22 cellular contexts compared by ENCODE assay signal in genomic region chr15:40536501-40536900, GRCh38. TPM values are rescaled to one million over a fixed set of nuclear protein-coding genes. Genes with fewer than 3 reads are reported as not detected.
A peak's percentile ranks its signal among the peaks of the same experiment; 100 is the strongest.
DNase-seq lines count a peak whose midpoint lies in the region; ATAC-seq and TF ChIP-seq lines count a peak whose summit lies in the region.
"Had no signal": no experiment of that assay in that cellular context is flagged by ENCODE, and none has a peak within 500 bp of the region (broad histone marks: within the 10 kb centered on the region; RNA-seq: fewer than 3 reads in every experiment).

No MANE protein-coding gene starts in this region.

- no peaks in the 10 kb centered on the region for H3K4me1 Mint-ChIP-seq in WTC11
- H3K4me1 Mint-ChIP-seq: activated naive CD4-positive, alpha-beta T cell treated with anti-CD3 and anti-CD28 coated beads, Interleukin-2, amount 10 ng/mL, durations not matched to agents 7 days and 5 days had no signal

- no peaks in the 10 kb centered on the region for H3K9me3 Mint-ChIP-seq in WTC11
- H3K9me3 Mint-ChIP-seq: activated naive CD4-positive, alpha-beta T cell treated with anti-CD3 and anti-CD28 coated beads, Interleukin-2, amount 10 ng/mL, durations not matched to agents 7 days and 5 days; CD4-positive, alpha-beta T cell had no signal

- 81% methylated on average over 5 of the region's 5 CpGs for WGBS in hepatocyte (ENCODE audit: low lambda C conversion rate, missing lambda C conversion rate)

- H2AFZ ChIP-seq in hepatocyte = no peak overlapping the region

- no peak overlapping the region for H3K4me3 Mint-ChIP-seq in WTC11
- H3K4me3 Mint-ChIP-seq: activated naive CD4-positive, alpha-beta T cell treated with anti-CD3 and anti-CD28 coated beads, Interleukin-2, amount 10 ng/mL, durations not matched to agents 7 days and 5 days; CD4-positive, alpha-beta T cell; dendritic cell treated with granulocyte-macrophage colony-stimulating factor and Interleukin-4, amounts not matched to agents 40 ng/mL and 50 ng/mL, for 4 days had no signal

- CTCF ChIA-PET in WTC11 (lab: Charles Lee) = no interaction called here

- no peaks in the 10 kb centered on the region for H3K79me2 ChIP-seq in hepatocyte

- no peaks in the 10 kb centered on the region for H3K9me3 ChIP-seq in hepatocyte (ENCODE audit: low read depth)
- H3K9me3 ChIP-seq: body of pancreas, sigmoid colon, thyroid gland had no signal

- DNase-seq in EL (peak; percentile 23), NCI-H446 (lab: John Stamatoyannopoulos, UW) (peak; percentile 67 to 77), brain microvascular endothelial cell (peak; percentile 51), hepatocyte (ENCODE audit: low spot score) (peak; percentile 47), GM03348 (ENCODE audit: low spot score) (no peak), WTC11 (ENCODE audit: low spot score) (no peak)
- DNase-seq: activated CD4-positive, alpha-beta T cell treated with anti-CD3 and anti-CD28 coated beads, Interleukin-2, amount 50 U/mL, for 48 hours; activated naive CD4-positive, alpha-beta T cell treated with anti-CD3 and anti-CD28 coated beads, Interleukin-2, amount 10 ng/mL, durations not matched to agents 7 days and 5 days; body of pancreas; CD4-positive, alpha-beta T cell; DMS153; NCI-H187; NCI-H524; SHP77; sigmoid colon; stimulated activated CD4-positive, alpha-beta T cell treated with anti-CD3 and anti-CD28 coated beads, Interleukin-1b, Interleukin-23, amount 100 ng/mL, for 48 hours; stimulated activated naive CD4-positive, alpha-beta T cell; thyroid gland had no signal

- H3K27ac ChIP-seq in brain microvascular endothelial cell (no peak overlapping the region), hepatocyte (peak overlapping the region; percentile 53)
- H3K27ac ChIP-seq: body of pancreas, sigmoid colon, thyroid gland, VCaP had no signal

- POLR2A ChIA-PET in WTC11 (lab: Charles Lee) = no interaction called here

- no peak overlapping the region for H3K27ac Mint-ChIP-seq in WTC11
- H3K27ac Mint-ChIP-seq: activated naive CD4-positive, alpha-beta T cell treated with anti-CD3 and anti-CD28 coated beads, Interleukin-2, amount 10 ng/mL, durations not matched to agents 7 days and 5 days; CD4-positive, alpha-beta T cell; dendritic cell treated with granulocyte-macrophage colony-stimulating factor and Interleukin-4, amounts not matched to agents 40 ng/mL and 50 ng/mL, for 4 days had no signal

- no peaks in the 10 kb centered on the region for H4K20me1 ChIP-seq in hepatocyte (ENCODE audit: insufficient read depth, poor library complexity, severe bottlenecking)

- TF ChIP-seq CTCF in brain microvascular endothelial cell (IDR thresholded peaks at IDR 0.05; ENCODE audit: low read depth, low read length, missing control alignments) (no peak), hepatocyte (IDR thresholded peaks at IDR 0.05; ENCODE audit: poor library complexity) (no peak), WTC11 (IDR thresholded peaks at IDR 0.05) (no peak)

- no peak overlapping the region for H3K4me3 ChIP-seq in brain microvascular endothelial cell (ENCODE audit: low read depth, low read length)
- H3K4me3 ChIP-seq in hepatocyte = no peak overlapping the region
- H3K4me3 ChIP-seq: body of pancreas, sigmoid colon, thyroid gland had no signal

- no peak for ATAC-seq in GM18519 (IDR thresholded peaks at IDR 0.05; ENCODE audit: low FRiP score, unreplicated experiment)
- no peak for ATAC-seq in GM19463 (IDR thresholded peaks at IDR 0.05; ENCODE audit: unreplicated experiment)
- no peak for ATAC-seq in WTC11
- ATAC-seq: body of pancreas had no signal

- H3K27me3 Mint-ChIP-seq in WTC11 (ENCODE audit: low read depth) = no peaks in the 10 kb centered on the region; the same call in 1 of the 2 replicates
- H3K27me3 Mint-ChIP-seq: activated naive CD4-positive, alpha-beta T cell treated with anti-CD3 and anti-CD28 coated beads, Interleukin-2, amount 10 ng/mL, durations not matched to agents 7 days and 5 days; CD4-positive, alpha-beta T cell; dendritic cell treated with granulocyte-macrophage colony-stimulating factor and Interleukin-4, amounts not matched to agents 40 ng/mL and 50 ng/mL, for 4 days had no signal

- in situ Hi-C loops in brain microvascular endothelial cell (cut with HindIII; ENCODE audit: low pct_ligation_motif_present, low sequenced_read_pairs) = no loop called here

- no peak overlapping the region for H3K4me2 ChIP-seq in hepatocyte

- no peaks in the 10 kb centered on the region for H3K9me2 ChIP-seq in hepatocyte (replicated peaks; ENCODE audit: insufficient read depth)

- H3K36me3 ChIP-seq in brain microvascular endothelial cell (replicated peaks) (no peaks in the 10 kb centered on the region), hepatocyte (replicated peaks; ENCODE audit: insufficient read depth, low read depth) (no peaks in the 10 kb centered on the region)
- H3K36me3 ChIP-seq: sigmoid colon had no signal

- H3K27me3 ChIP-seq in brain microvascular endothelial cell (replicated peaks) (no peaks in the 10 kb centered on the region), hepatocyte (no peaks in the 10 kb centered on the region)
- H3K27me3 ChIP-seq: body of pancreas, sigmoid colon, thyroid gland had no signal

- H3K36me3 Mint-ChIP-seq in WTC11 = no peaks in the 10 kb centered on the region
- H3K36me3 Mint-ChIP-seq: activated naive CD4-positive, alpha-beta T cell treated with anti-CD3 and anti-CD28 coated beads, Interleukin-2, amount 10 ng/mL, durations not matched to agents 7 days and 5 days had no signal

- H3K4me1 ChIP-seq in hepatocyte (ENCODE audit: insufficient read depth) = peaks cover 3% of the 10 kb centered on the region
- H3K4me1 ChIP-seq: body of pancreas, sigmoid colon, thyroid gland had no signal

TF ChIP-seq in WTC11, 78 proteins besides CTCF, POLR2A, EP300 and RAD21:
- TF ChIP-seq IRF2 (CRISPR knock-in tag; IDR thresholded peaks at IDR 0.05; ENCODE audit: borderline replicate concordance, low read depth) = no peak
- TF ChIP-seq ZNF138 (CRISPR knock-in tag; conservative IDR thresholded peaks at IDR 0.05) = no peak
- no peak for TF ChIP-seq ZNF416 (CRISPR knock-in tag; IDR thresholded peaks at IDR 0.05)
- TF ChIP-seq PRRX2 (CRISPR knock-in tag; IDR thresholded peaks at IDR 0.05) = no peak
- TF ChIP-seq NR2C2 (CRISPR knock-in tag; IDR thresholded peaks at IDR 0.05) = no peak
- no peak for TF ChIP-seq ATF2 (CRISPR knock-in tag; IDR thresholded peaks at IDR 0.05; ENCODE audit: borderline replicate concordance, low read depth)
- TF ChIP-seq ZSCAN18 (CRISPR knock-in tag; IDR thresholded peaks at IDR 0.05) = no peak

RNA-seq across cellular contexts. Expression of gene CCDC32, which starts 28.3 kb away (rescaled TPM):
- total RNA-seq in hepatocyte = 25.7 and 50.8 TPM in 2 replicates
- polyA plus RNA-seq in hepatocyte = 15.1 and 30.9 TPM in 2 replicates
- 12.8 to 15.6 TPM (median 13.7 TPM) in 3 replicates for total RNA-seq in WTC11 (2021)

RNA-seq across cellular contexts. Expression of gene RPUSD2, which starts 32.6 kb away (rescaled TPM):
- total RNA-seq in hepatocyte (7.1 and 11.5 TPM in 2 replicates), WTC11 (2021) (28.5 to 34.2 TPM (median 30.8 TPM) in 3 replicates)
- polyA plus RNA-seq in hepatocyte = 8.6 and 13.4 TPM in 2 replicates

RNA-seq across cellular contexts. Expression of gene KNL1, which starts 57.5 kb away (rescaled TPM):
- total RNA-seq in hepatocyte = 10.0 and 15.7 TPM in 2 replicates
- 2.9 and 3.0 TPM in 2 replicates for polyA plus RNA-seq in hepatocyte
- 18.4 to 24.0 TPM (median 21.1 TPM) in 3 replicates for total RNA-seq in WTC11 (2021)
- total RNA-seq: body of pancreas had no signal

Comparison
In these comparisons a context has a peak if more than half of its experiments do, and no peak if none do; other contexts are left out.
1. DNase-seq: peak in EL (single experiment), NCI-H446 (2 of 2), brain microvascular endothelial cell (single experiment) and hepatocyte (single experiment); none in GM03348 (single experiment) and WTC11 (single experiment).